Comparison of ENCODE assay signal across 26 cellular contexts in the genomic region with DNA sequence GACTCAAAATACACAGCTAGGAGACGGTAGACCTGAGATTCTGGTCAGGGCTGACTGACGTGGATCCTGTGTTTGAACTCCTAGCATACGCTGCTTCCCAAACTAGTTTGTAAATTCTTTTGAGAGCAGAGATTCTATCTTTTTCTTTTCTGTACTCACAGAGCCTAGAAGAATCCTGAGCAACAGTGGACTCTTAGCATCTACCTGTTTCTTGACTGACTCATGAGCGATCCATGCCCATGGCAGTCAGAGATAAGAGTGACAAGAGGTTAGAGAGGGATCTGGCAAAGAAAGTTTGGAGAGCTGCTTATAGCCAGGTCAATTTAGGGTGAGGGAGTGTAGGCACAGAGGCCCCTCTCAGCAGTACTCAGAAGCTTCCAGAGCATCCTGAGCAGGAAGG.
"Had no signal": no experiment of that assay in that cellular context is flagged by ENCODE, and none has a peak within 500 bp of the region (broad histone marks: within the 10 kb centered on the region; RNA-seq: fewer than 3 reads in every experiment).

No MANE protein-coding gene starts in this region.

- H3K27ac ChIP-seq: coronary artery, heart right ventricle, neutrophil, prostate gland, right atrium auricular region, testis, tibial artery, uterus had no signal

- H3K4me3 ChIP-seq: coronary artery, esophagus squamous epithelium, heart right ventricle, mucosa of descending colon, prostate gland, right atrium auricular region, stomach, testis, tibial artery, upper lobe of left lung, uterus had no signal

- DNase-seq: dermis blood vessel endothelial cell; effector memory CD4-positive, alpha-beta T cell; esophagus squamous epithelium; foreskin melanocyte; glutamatergic neuron; heart right ventricle; kidney; mesenchymal stem cell; mucosa of descending colon; naive B cell; stimulated activated CD4-positive, alpha-beta T cell treated with anti-CD3 and anti-CD28 coated beads, Interleukin-2, amount 100 ng/mL, for 24 hours; stimulated activated CD4-positive, alpha-beta T cell treated with anti-CD3 and anti-CD28 coated beads, Interleukin-4, amount 100 ng/mL, for 24 hours; stimulated activated naive CD4-positive, alpha-beta T cell treated with Interleukin-2 at 50 U/mL for 16 hours; stomach; testis; upper lobe of left lung; uterus had no signal

- H3K4me1 ChIP-seq: prostate gland, right atrium auricular region, testis, uterus had no signal

- H3K9me3 ChIP-seq: esophagus squamous epithelium, mucosa of descending colon, neutrophil, prostate gland, testis, tibial artery, upper lobe of left lung, uterus had no signal

- H3K36me3 ChIP-seq: esophagus squamous epithelium, heart right ventricle, neutrophil, prostate gland, right atrium auricular region, stomach, upper lobe of left lung, uterus had no signal

- ATAC-seq: left lobe of liver; mucosa of descending colon; natural killer cell treated with Interleukin-12 subunit alpha and Interleukin-12 subunit beta and Interleukin-15 and Interleukin-18, amount 100 ng/mL, for 72 hours; sciatic nerve; stimulated activated effector memory CD8-positive, alpha-beta T cell treated with anti-CD3 and anti-CD28 coated beads, Interleukin-12 subunit alpha, Interleukin-12 subunit beta, amount 100 ng/mL, for 72 hours had no signal

- H3K27me3 ChIP-seq: esophagus squamous epithelium, heart right ventricle, neutrophil, right atrium auricular region, stomach, testis, tibial artery, upper lobe of left lung, uterus had no signal
